In genomic region chr22:21828268-21828638, GRCh38 we compare ENCODE assay signal across 26 cellular contexts. TPM values are rescaled to one million over a fixed set of nuclear protein-coding genes. Genes with fewer than 3 reads are reported as not detected.
A peak's percentile ranks its signal among the peaks of the same experiment; 100 is the strongest.
DNase-seq lines count a peak whose midpoint lies in the region; ATAC-seq and TF ChIP-seq lines count a peak whose summit lies in the region.
"Had no signal": no experiment of that assay in that cellular context is flagged by ENCODE, and none has a peak within 500 bp of the region (broad histone marks: within the 10 kb centered on the region; RNA-seq: fewer than 3 reads in every experiment).

No MANE protein-coding gene starts in this region.

- POLR2A ChIA-PET in naive thymus-derived CD4-positive, alpha-beta T cell (lab: Charles Lee): interaction anchor here (1.3 kb wide), 1 partner anchor 11 kb away, joined by 3 read pairs; no protein-coding TSS in a partner anchor

- no peaks in the 10 kb centered on the region for H3K9me3 ChIP-seq in naive thymus-derived CD4-positive, alpha-beta T cell (ENCODE audit: control insufficient read depth in 2 of 3, low read length in 3 of 3)
- no peaks in the 10 kb centered on the region for H3K9me3 ChIP-seq in vagina
- H3K9me3 ChIP-seq: A549, Caco-2, lower lobe of right lung, SJSA1, thoracic aorta had no signal

- H3K27ac ChIP-seq in naive thymus-derived CD4-positive, alpha-beta T cell (ENCODE audit: low read depth, low read length): no peak overlapping the region
- no peak overlapping the region for H3K27ac ChIP-seq in vagina
- H3K27ac ChIP-seq: A549, KMS-11, lower lobe of right lung, SJSA1, thoracic aorta had no signal

- no peak overlapping the region for H3K4me3 ChIP-seq in naive thymus-derived CD4-positive, alpha-beta T cell (ENCODE audit: low read length)
- H3K4me3 ChIP-seq in vagina: no peak overlapping the region
- H3K4me3 ChIP-seq: A549, lower lobe of right lung, SJSA1, thoracic aorta had no signal

- no peaks in the 10 kb centered on the region for H3K36me3 Mint-ChIP-seq in activated naive CD8-positive, alpha-beta T cell
- H3K36me3 Mint-ChIP-seq in activated naive CD8-positive, alpha-beta T cell treated with anti-CD3 and anti-CD28 coated beads, Interleukin-2, amount 50 U/mL, for 24 hours (ENCODE audit: low read depth): no peaks in the 10 kb centered on the region
- H3K36me3 Mint-ChIP-seq in activated T-helper 17 cell treated with anti-CD3 and anti-CD28 coated beads, Interleukin-2, amount 50 U/mL, for 72 hours (ENCODE audit: low read depth): no peaks in the 10 kb centered on the region
- H3K36me3 Mint-ChIP-seq in naive thymus-derived CD4-positive, alpha-beta T cell: no peaks in the 10 kb centered on the region
- H3K36me3 Mint-ChIP-seq: T-cell had no signal

- H3K4me1 ChIP-seq in naive thymus-derived CD4-positive, alpha-beta T cell (ENCODE audit: control insufficient read depth in 2 of 2, insufficient read depth in 2 of 2, low read length in 2 of 2): peaks cover 18 to 37% of the 10 kb centered on the region in 2 donors
- peaks cover 56% of the 10 kb centered on the region for H3K4me1 ChIP-seq in vagina
- H3K4me1 ChIP-seq: Caco-2 had no signal

- ATAC-seq in activated naive CD8-positive, alpha-beta T cell treated with anti-CD3 and anti-CD28 coated beads, Interleukin-2, amount 50 U/mL, for 24 hours: no peak
- ATAC-seq in activated T-helper 17 cell treated with anti-CD3 and anti-CD28 coated beads, Interleukin-2, amount 50 U/mL, for 72 hours (replicated peaks): no peak
- no peak for ATAC-seq in naive thymus-derived CD4-positive, alpha-beta T cell
- ATAC-seq: A549; activated CD8-positive, alpha-beta T cell treated with anti-CD3 and anti-CD28 coated beads for 36 hours; lower lobe of right lung; stimulated activated naive CD8-positive, alpha-beta T cell treated with anti-CD3 and anti-CD28 coated beads, Interleukin-15, Interleukin-2, amounts not matched to agents 100 U/mL and 50 U/mL, for 24 hours; T-cell had no signal

- peaks cover 85% of the 10 kb centered on the region for H3K4me1 Mint-ChIP-seq in activated naive CD8-positive, alpha-beta T cell (ENCODE audit: low read depth)
- H3K4me1 Mint-ChIP-seq in activated naive CD8-positive, alpha-beta T cell treated with anti-CD3 and anti-CD28 coated beads, Interleukin-2, amount 50 U/mL, for 24 hours: peaks cover 73% of the 10 kb centered on the region
- peaks cover 44% of the 10 kb centered on the region for H3K4me1 Mint-ChIP-seq in activated T-helper 17 cell treated with anti-CD3 and anti-CD28 coated beads, Interleukin-2, amount 50 U/mL, for 72 hours
- H3K4me1 Mint-ChIP-seq in naive thymus-derived CD4-positive, alpha-beta T cell: peaks cover 24 to 95% (median 90%) of the 10 kb centered on the region in 7 donors

- DNase-seq in activated naive CD8-positive, alpha-beta T cell treated with anti-CD3 and anti-CD28 coated beads, Interleukin-2, amount 50 U/mL, for 24 hours: no peak
- no peak for DNase-seq in naive thymus-derived CD4-positive, alpha-beta T cell
- DNase-seq in vagina (ENCODE audit: extremely low spot score in 2 of 2) (no peak), NCI-H2029 treated with DMSO at 0.1 percent for 48 hours (lab: John Stamatoyannopoulos, UW) (no peak), putamen (ENCODE audit: low spot score) (no peak), AG20443 (ENCODE audit: low spot score) (no peak)
- DNase-seq: activated CD4-positive, CD25-positive, alpha-beta regulatory T cell treated with anti-CD3 and anti-CD28 coated beads, Interleukin-2, amount 50 U/mL, for 72 hours; activated CD8-positive, alpha-beta T cell treated with anti-CD3 and anti-CD28 coated beads for 36 hours; activated gamma-delta T cell treated with Interleukin-2 at 50 U/mL for 16 hours; amniotic stem cell; Caco-2; effector CD8-positive, alpha-beta T cell; kidney glomerular epithelial cell; lower lobe of right lung; NCI-H1417 treated with DMSO at 0.1 percent for 48 hours; NCI-H345; NCI-H82; RPMI8226; stimulated activated naive CD8-positive, alpha-beta T cell treated with anti-CD3 and anti-CD28 coated beads, Interleukin-15, Interleukin-2, amounts not matched to agents 100 U/mL and 50 U/mL, for 24 hours; T-cell had no signal

- no peaks in the 10 kb centered on the region for H3K9me3 Mint-ChIP-seq in activated naive CD8-positive, alpha-beta T cell (ENCODE audit: low read depth)
- no peaks in the 10 kb centered on the region for H3K9me3 Mint-ChIP-seq in activated naive CD8-positive, alpha-beta T cell treated with anti-CD3 and anti-CD28 coated beads, Interleukin-2, amount 50 U/mL, for 24 hours
- no peaks in the 10 kb centered on the region for H3K9me3 Mint-ChIP-seq in activated T-helper 17 cell treated with anti-CD3 and anti-CD28 coated beads, Interleukin-2, amount 50 U/mL, for 72 hours
- H3K9me3 Mint-ChIP-seq in naive thymus-derived CD4-positive, alpha-beta T cell: no peaks in the 10 kb centered on the region
- H3K9me3 Mint-ChIP-seq: activated CD8-positive, alpha-beta T cell treated with anti-CD3 and anti-CD28 coated beads for 36 hours; T-cell had no signal

- no peak overlapping the region for H3K4me3 Mint-ChIP-seq in activated naive CD8-positive, alpha-beta T cell
- no peak overlapping the region for H3K4me3 Mint-ChIP-seq in activated naive CD8-positive, alpha-beta T cell treated with anti-CD3 and anti-CD28 coated beads, Interleukin-2, amount 50 U/mL, for 24 hours
- H3K4me3 Mint-ChIP-seq in activated T-helper 17 cell treated with anti-CD3 and anti-CD28 coated beads, Interleukin-2, amount 50 U/mL, for 72 hours: no peak overlapping the region
- peak overlapping the region in 3 of 10 donors; percentile 1 to 11 (median 2) for H3K4me3 Mint-ChIP-seq in naive thymus-derived CD4-positive, alpha-beta T cell
- H3K4me3 Mint-ChIP-seq: activated CD8-positive, alpha-beta T cell treated with anti-CD3 and anti-CD28 coated beads for 36 hours; T-cell had no signal

- TF ChIP-seq CTCF in vagina (IDR thresholded peaks at IDR 0.05): no peak

- no peaks in the 10 kb centered on the region for H3K27me3 Mint-ChIP-seq in activated naive CD8-positive, alpha-beta T cell
- H3K27me3 Mint-ChIP-seq in activated naive CD8-positive, alpha-beta T cell treated with anti-CD3 and anti-CD28 coated beads, Interleukin-2, amount 50 U/mL, for 24 hours: no peaks in the 10 kb centered on the region
- H3K27me3 Mint-ChIP-seq in activated T-helper 17 cell treated with anti-CD3 and anti-CD28 coated beads, Interleukin-2, amount 50 U/mL, for 72 hours: no peaks in the 10 kb centered on the region
- no peaks in the 10 kb centered on the region for H3K27me3 Mint-ChIP-seq in naive thymus-derived CD4-positive, alpha-beta T cell
- H3K27me3 Mint-ChIP-seq: activated CD8-positive, alpha-beta T cell treated with anti-CD3 and anti-CD28 coated beads for 36 hours; T-cell had no signal

- peak overlapping the region; percentile 41 for H3K27ac Mint-ChIP-seq in activated naive CD8-positive, alpha-beta T cell
- no peak overlapping the region for H3K27ac Mint-ChIP-seq in activated naive CD8-positive, alpha-beta T cell treated with anti-CD3 and anti-CD28 coated beads, Interleukin-2, amount 50 U/mL, for 24 hours
- H3K27ac Mint-ChIP-seq in activated T-helper 17 cell treated with anti-CD3 and anti-CD28 coated beads, Interleukin-2, amount 50 U/mL, for 72 hours: peak overlapping the region; percentile 7
- peak overlapping the region in 5 of 9 donors; percentile 11 to 46 (median 33) for H3K27ac Mint-ChIP-seq in naive thymus-derived CD4-positive, alpha-beta T cell
- H3K27ac Mint-ChIP-seq: activated CD8-positive, alpha-beta T cell treated with anti-CD3 and anti-CD28 coated beads for 36 hours had no signal

- H3K36me3 ChIP-seq in naive thymus-derived CD4-positive, alpha-beta T cell (ENCODE audit: control insufficient read depth in 2 of 3, insufficient read depth in 3 of 3, low read length in 3 of 3): no peaks in the 10 kb centered on the region
- H3K36me3 ChIP-seq in vagina: no peaks in the 10 kb centered on the region
- H3K36me3 ChIP-seq: lower lobe of right lung, SJSA1, thoracic aorta had no signal

- CTCF ChIA-PET in naive thymus-derived CD4-positive, alpha-beta T cell (lab: Charles Lee): no interaction called here

- TF ChIP-seq POLR2A in vagina (IDR thresholded peaks at IDR 0.05): no peak

- intact Hi-C loops in naive thymus-derived CD4-positive, alpha-beta T cell (cut with micrococcal nuclease): no loop called here
- intact Hi-C loops in vagina (cut with DNase I): no loop called here

- no peaks in the 10 kb centered on the region for H3K27me3 ChIP-seq in naive thymus-derived CD4-positive, alpha-beta T cell (ENCODE audit: control insufficient read depth in 2 of 2, insufficient read depth in 2 of 2, low read length in 2 of 2)
- H3K27me3 ChIP-seq in vagina: no peaks in the 10 kb centered on the region
- H3K27me3 ChIP-seq: SJSA1 had no signal

RNA-seq across cellular contexts. Expression of gene MAPK1, which starts 39.2 kb away (rescaled TPM):
- 10 to 100 TPM; 48.6 to 70.7 TPM for total RNA-seq in activated T-helper 17 cell treated with anti-CD3 and anti-CD28 coated beads, Interleukin-2, amount 50 U/mL, for 72 hours
- total RNA-seq in naive thymus-derived CD4-positive, alpha-beta T cell: 100 to 1,000 TPM in 3 of 5 experiments, 10 to 100 TPM in 2; 68.9 to 120 (median 105) TPM
- 10 to 100 TPM; 58.3 to 59.4 TPM for polyA plus RNA-seq in naive thymus-derived CD4-positive, alpha-beta T cell
- total RNA-seq in vagina: 44.9 TPM
